Comparison of ENCODE assay signal across 15 cellular contexts in genomic region chr3:30266536-30266935, GRCh38.
"Had no signal": no experiment of that assay in that cellular context is flagged by ENCODE, and none has a peak within 500 bp of the region (broad histone marks: within the 10 kb centered on the region; RNA-seq: fewer than 3 reads in every experiment).

No MANE protein-coding gene starts in this region.

- H3K27ac ChIP-seq: prostate gland, right lobe of liver, vagina, VCaP had no signal

- H3K27me3 ChIP-seq: right lobe of liver, vagina had no signal

- H3K4me3 ChIP-seq: prostate gland, right lobe of liver, vagina had no signal

- DNase-seq: activated CD4-positive, alpha-beta T cell treated with anti-CD3 and anti-CD28 coated beads for 1 hour; activated CD4-positive, alpha-beta T cell treated with anti-CD3 and anti-CD28 coated beads, Interleukin-2, amount 50 U/mL, for 48 hours; activated naive CD4-positive, alpha-beta T cell treated with Interleukin-2 at 50 U/mL for 16 hours; erythroblast; kidney glomerular epithelial cell; mesendoderm; right lobe of liver; stimulated activated CD4-positive, alpha-beta T cell treated with anti-CD3 and anti-CD28 coated beads, Interleukin-1b, Interleukin-23, amount 100 ng/mL, for 48 hours; stimulated activated naive CD8-positive, alpha-beta T cell treated with anti-CD3 and anti-CD28 coated beads, Interleukin-15, amount 100 ng/mL, for 72 hours; T-helper 1 cell; T1000 had no signal

- ATAC-seq: activated T-helper 17 cell treated with anti-CD3 and anti-CD28 coated beads, Interleukin-2, amount 50 U/mL, for 72 hours; right lobe of liver; stimulated activated naive CD8-positive, alpha-beta T cell treated with anti-CD3 and anti-CD28 coated beads, Interleukin-15, amount 100 ng/mL, for 72 hours had no signal

- H3K4me1 ChIP-seq: prostate gland, right lobe of liver had no signal

- H3K9me3 ChIP-seq: prostate gland, right lobe of liver, vagina had no signal

- H3K36me3 ChIP-seq: prostate gland, right lobe of liver, vagina had no signal
